Comparison of ENCODE assay signal across 1 cellular context in genomic region chr3:40524222-40524570, GRCh38.
TF ChIP-seq lines count a peak whose summit lies in the region.

No MANE protein-coding gene starts in this region.

TF ChIP-seq in HepG2, 621 proteins besides CTCF, POLR2A, EP300 and RAD21:
- TF ChIP-seq ZMYM2 (CRISPR knock-in tag; IDR thresholded peaks at IDR 0.05): no peak
- TF ChIP-seq GLI4 (CRISPR knock-in tag; IDR thresholded peaks at IDR 0.05; ENCODE audit: borderline replicate concordance): no peak
- no peak for TF ChIP-seq FOSL1 (CRISPR knock-in tag; IDR thresholded peaks at IDR 0.05; ENCODE audit: borderline replicate concordance)
- no peak for TF ChIP-seq RNF2 (conservative IDR thresholded peaks at IDR 0.05; ENCODE audit: low read depth)
- no peak for TF ChIP-seq TCF7 (IDR thresholded peaks at IDR 0.05; ENCODE audit: low read depth)
- TF ChIP-seq BRCA1 (CRISPR knock-in tag; IDR thresholded peaks at IDR 0.05): no peak
- TF ChIP-seq CSRNP2 (CRISPR knock-in tag; conservative IDR thresholded peaks at IDR 0.05; ENCODE audit: low read depth): no peak
- no peak for TF ChIP-seq ZNF598 (CRISPR knock-in tag; IDR thresholded peaks at IDR 0.05; ENCODE audit: borderline replicate concordance)
- no peak for TF ChIP-seq CREB1 (IDR thresholded peaks at IDR 0.05)
- TF ChIP-seq CREB1 (CRISPR knock-in tag; IDR thresholded peaks at IDR 0.05): no peak
- TF ChIP-seq ZBTB20 (CRISPR knock-in tag; IDR thresholded peaks at IDR 0.05; ENCODE audit: borderline replicate concordance, low read depth): no peak
- TF ChIP-seq ZNF839 (CRISPR knock-in tag; IDR thresholded peaks at IDR 0.05; ENCODE audit: borderline replicate concordance): no peak
- TF ChIP-seq ZNF772 (CRISPR knock-in tag; IDR thresholded peaks at IDR 0.05): no peak
- TF ChIP-seq ZNF740 (CRISPR knock-in tag; IDR thresholded peaks at IDR 0.05): no peak
- TF ChIP-seq ZNF44 (CRISPR knock-in tag; IDR thresholded peaks at IDR 0.05): no peak
- no peak for TF ChIP-seq ZNF572 (CRISPR knock-in tag; IDR thresholded peaks at IDR 0.05)
- no peak for TF ChIP-seq HNF4A (CRISPR knock-in tag; IDR thresholded peaks at IDR 0.05)
